ENCODE assay signal across 8 cellular contexts in the genomic region with DNA sequence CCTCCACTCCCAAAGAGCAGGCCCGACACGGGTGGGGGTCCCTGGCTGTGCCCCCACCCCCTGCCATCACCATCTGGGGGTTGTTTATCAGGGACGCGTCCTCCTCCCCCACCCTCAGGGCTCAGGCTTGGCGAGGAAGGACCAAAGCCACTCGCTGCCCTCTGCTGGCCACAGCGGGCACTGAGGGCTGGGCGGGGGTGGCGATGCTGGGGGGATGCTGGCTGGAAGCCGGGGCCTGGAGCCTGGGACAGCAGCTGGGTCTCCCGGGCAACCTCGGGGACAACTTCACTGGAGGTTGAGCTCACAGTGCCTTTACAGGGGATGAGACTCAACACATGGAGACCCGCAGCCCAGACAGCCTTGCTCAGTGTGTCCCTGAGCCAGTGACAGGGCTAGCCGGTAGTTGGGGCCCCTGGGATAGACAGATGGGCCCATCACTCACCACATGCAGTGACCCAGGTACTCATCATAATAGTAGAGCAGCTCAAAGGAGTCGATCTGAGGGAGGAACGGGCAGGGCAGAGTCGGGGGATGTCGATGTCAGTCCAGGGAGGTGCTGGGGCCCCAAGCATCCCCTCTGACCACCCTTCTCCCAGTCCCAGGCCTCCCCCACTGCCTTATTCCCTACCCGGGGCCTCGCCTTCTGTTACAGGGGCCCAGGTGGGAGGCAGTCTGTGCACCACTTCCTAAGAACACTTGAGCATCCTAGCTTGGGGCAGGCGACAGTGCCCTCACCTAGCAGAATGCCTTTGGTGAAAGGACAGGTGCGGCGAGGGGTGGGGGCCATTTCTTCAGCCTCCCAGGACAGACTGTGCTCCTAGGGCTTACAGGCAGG. TPM values are rescaled to one million over a fixed set of nuclear protein-coding genes. Genes with fewer than 3 reads are reported as not detected.
DNase-seq lines count a peak whose midpoint lies in the region; ATAC-seq and TF ChIP-seq lines count a peak whose summit lies in the region.

No MANE protein-coding gene starts in this region.

- H3K9me3 Mint-ChIP-seq in activated CD4-positive, alpha-beta T cell treated with anti-CD3 and anti-CD28 coated beads, Interleukin-2, amount 10 ng/mL, durations not matched to agents 7 days and 5 days = no peaks in the 10 kb centered on the region

- no peaks in the 10 kb centered on the region for H3K27me3 Mint-ChIP-seq in activated CD4-positive, alpha-beta T cell treated with anti-CD3 and anti-CD28 coated beads, Interleukin-2, amount 10 ng/mL, durations not matched to agents 7 days and 5 days

- TF ChIP-seq CTCF in colonic mucosa (IDR thresholded peaks at IDR 0.05) = peak; percentile 82
- TF ChIP-seq CTCF in right lobe of liver (IDR thresholded peaks at IDR 0.05) = peak; percentile 67 to 81 (median 76)

- DNase-seq in COR-L47 (lab: John Stamatoyannopoulos, UW) (peak; percentile 40), colonic mucosa (peak; percentile 67), right lobe of liver (peak; percentile 57 to 67 (median 67))
- peak; percentile 52 for DNase-seq in activated CD4-positive, alpha-beta T cell treated with anti-CD3 and anti-CD28 coated beads, Interleukin-2, amount 10 ng/mL, durations not matched to agents 7 days and 5 days
- DNase-seq in stimulated activated CD8-positive, alpha-beta memory T cell treated with anti-CD3 and anti-CD28 coated beads, Interleukin-15, amount 100 ng/mL, for 1 hour (ENCODE audit: low read depth) = peak; percentile 19

- H3K4me3 ChIP-seq in colonic mucosa (no peak overlapping the region), right lobe of liver (no peak overlapping the region)

- H3K9ac ChIP-seq in colonic mucosa (ENCODE audit: low read depth in 2 of 2, low read length in 2 of 2) = peak overlapping the region; percentile 14 to 19

- no peak overlapping the region for H3K27ac ChIP-seq in colonic mucosa
- no peak overlapping the region for H3K27ac ChIP-seq in right lobe of liver

- H3K4me3 Mint-ChIP-seq in activated CD4-positive, alpha-beta T cell treated with anti-CD3 and anti-CD28 coated beads, Interleukin-2, amount 10 ng/mL, durations not matched to agents 7 days and 5 days = no peak overlapping the region

- intact Hi-C loops in colonic mucosa (cut with DNase I) = no loop called here
- intact Hi-C loops in right lobe of liver (cut with DNase I) = no loop called here

- H3K27ac Mint-ChIP-seq in activated CD4-positive, alpha-beta T cell treated with anti-CD3 and anti-CD28 coated beads, Interleukin-2, amount 10 ng/mL, durations not matched to agents 7 days and 5 days = no peak overlapping the region

- no peak for TF ChIP-seq EP300 in Ishikawa (IDR thresholded peaks at IDR 0.05; ENCODE audit: borderline replicate concordance)

- no peak for TF ChIP-seq POLR2A in right lobe of liver (IDR thresholded peaks at IDR 0.05)

- H3K4me1 ChIP-seq in colonic mucosa (peaks cover 12% of the 10 kb centered on the region), right lobe of liver (peaks cover 0 to 7% (median 1%) of the 10 kb centered on the region in 4 donors)

- H3K36me3 Mint-ChIP-seq in activated CD4-positive, alpha-beta T cell treated with anti-CD3 and anti-CD28 coated beads, Interleukin-2, amount 10 ng/mL, durations not matched to agents 7 days and 5 days (ENCODE audit: low read depth) = peaks cover 2% of the 10 kb centered on the region

- H3K9me3 ChIP-seq in colonic mucosa (no peaks in the 10 kb centered on the region), right lobe of liver (no peaks in the 10 kb centered on the region)

- H3K4me1 Mint-ChIP-seq in activated CD4-positive, alpha-beta T cell treated with anti-CD3 and anti-CD28 coated beads, Interleukin-2, amount 10 ng/mL, durations not matched to agents 7 days and 5 days = peaks cover 32% of the 10 kb centered on the region

- CTCF ChIA-PET in activated CD4-positive, alpha-beta T cell treated with anti-CD3 and anti-CD28 coated beads, Interleukin-2, amount 10 ng/mL, durations not matched to agents 7 days and 5 days (lab: Charles Lee) = interaction anchor here (1.2 to 1.6 kb wide), 5 partner anchors 9 to 42 kb away, joined by 3 to 5 read pairs (median 5); no protein-coding TSS in a partner anchor

- peak; percentile 48 to 64 (median 60) for ATAC-seq in right lobe of liver
- ATAC-seq in HG03097 (IDR thresholded peaks at IDR 0.05; ENCODE audit: low FRiP score, unreplicated experiment) = no peak
- no peak for ATAC-seq in HG03159 (IDR thresholded peaks at IDR 0.05; ENCODE audit: unreplicated experiment)

- H3K36me3 ChIP-seq in colonic mucosa (no peaks in the 10 kb centered on the region), right lobe of liver (no peaks in the 10 kb centered on the region)

- POLR2A ChIA-PET in activated CD4-positive, alpha-beta T cell treated with anti-CD3 and anti-CD28 coated beads, Interleukin-2, amount 10 ng/mL, durations not matched to agents 7 days and 5 days (lab: Charles Lee) = no interaction called here

- TF ChIP-seq RAD21 in Ishikawa (IDR thresholded peaks at IDR 0.05; ENCODE audit: low read depth) = peak; percentile 62

- H3K27me3 ChIP-seq in colonic mucosa = no peaks in the 10 kb centered on the region
- H3K27me3 ChIP-seq in right lobe of liver = no peaks in the 10 kb centered on the region

- 25% methylated on average over 11 of the region's 23 CpGs for WGBS in right lobe of liver (ENCODE audit: insufficient coverage, low coverage, low lambda C conversion rate, missing lambda C conversion rate)

TF ChIP-seq in Ishikawa, 13 proteins besides CTCF, POLR2A, EP300 and RAD21:
- TF ChIP-seq TEAD4 (IDR thresholded peaks at IDR 0.05) = no peak
- no peak for TF ChIP-seq NFIC (IDR thresholded peaks at IDR 0.05)
- TF ChIP-seq FOXM1 (IDR thresholded peaks at IDR 0.05; ENCODE audit: borderline replicate concordance, low read depth) = no peak
- TF ChIP-seq TCF12 (IDR thresholded peaks at IDR 0.05; ENCODE audit: low read depth) = no peak
- TF ChIP-seq EGR1 (IDR thresholded peaks at IDR 0.05) = no peak
- TF ChIP-seq, protein P1, sequence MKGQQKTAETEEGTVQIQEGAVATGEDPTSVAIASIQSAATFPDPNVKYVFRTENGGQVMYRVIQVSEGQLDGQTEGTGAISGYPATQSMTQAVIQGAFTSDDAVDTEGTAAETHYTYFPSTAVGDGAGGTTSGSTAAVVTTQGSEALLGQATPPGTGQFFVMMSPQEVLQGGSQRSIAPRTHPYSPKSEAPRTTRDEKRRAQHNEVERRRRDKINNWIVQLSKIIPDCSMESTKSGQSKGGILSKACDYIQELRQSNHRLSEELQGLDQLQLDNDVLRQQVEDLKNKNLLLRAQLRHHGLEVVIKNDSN (IDR thresholded peaks at IDR 0.05) = no peak
- TF ChIP-seq, protein P2, sequence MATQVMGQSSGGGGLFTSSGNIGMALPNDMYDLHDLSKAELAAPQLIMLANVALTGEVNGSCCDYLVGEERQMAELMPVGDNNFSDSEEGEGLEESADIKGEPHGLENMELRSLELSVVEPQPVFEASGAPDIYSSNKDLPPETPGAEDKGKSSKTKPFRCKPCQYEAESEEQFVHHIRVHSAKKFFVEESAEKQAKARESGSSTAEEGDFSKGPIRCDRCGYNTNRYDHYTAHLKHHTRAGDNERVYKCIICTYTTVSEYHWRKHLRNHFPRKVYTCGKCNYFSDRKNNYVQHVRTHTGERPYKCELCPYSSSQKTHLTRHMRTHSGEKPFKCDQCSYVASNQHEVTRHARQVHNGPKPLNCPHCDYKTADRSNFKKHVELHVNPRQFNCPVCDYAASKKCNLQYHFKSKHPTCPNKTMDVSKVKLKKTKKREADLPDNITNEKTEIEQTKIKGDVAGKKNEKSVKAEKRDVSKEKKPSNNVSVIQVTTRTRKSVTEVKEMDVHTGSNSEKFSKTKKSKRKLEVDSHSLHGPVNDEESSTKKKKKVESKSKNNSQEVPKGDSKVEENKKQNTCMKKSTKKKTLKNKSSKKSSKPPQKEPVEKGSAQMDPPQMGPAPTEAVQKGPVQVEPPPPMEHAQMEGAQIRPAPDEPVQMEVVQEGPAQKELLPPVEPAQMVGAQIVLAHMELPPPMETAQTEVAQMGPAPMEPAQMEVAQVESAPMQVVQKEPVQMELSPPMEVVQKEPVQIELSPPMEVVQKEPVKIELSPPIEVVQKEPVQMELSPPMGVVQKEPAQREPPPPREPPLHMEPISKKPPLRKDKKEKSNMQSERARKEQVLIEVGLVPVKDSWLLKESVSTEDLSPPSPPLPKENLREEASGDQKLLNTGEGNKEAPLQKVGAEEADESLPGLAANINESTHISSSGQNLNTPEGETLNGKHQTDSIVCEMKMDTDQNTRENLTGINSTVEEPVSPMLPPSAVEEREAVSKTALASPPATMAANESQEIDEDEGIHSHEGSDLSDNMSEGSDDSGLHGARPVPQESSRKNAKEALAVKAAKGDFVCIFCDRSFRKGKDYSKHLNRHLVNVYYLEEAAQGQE (IDR thresholded peaks at IDR 0.05; ENCODE audit: low read depth) = no peak
- TF ChIP-seq TAF1 (IDR thresholded peaks at IDR 0.05; ENCODE audit: low read depth) = no peak
- no peak for TF ChIP-seq YY1 (IDR thresholded peaks at IDR 0.05; ENCODE audit: low read depth)
- TF ChIP-seq ZBTB7A (IDR thresholded peaks at IDR 0.05; ENCODE audit: low read depth) = no peak
- TF ChIP-seq CEBPB (IDR thresholded peaks at IDR 0.05) = no peak
- TF ChIP-seq CREB1 (IDR thresholded peaks at IDR 0.05; ENCODE audit: low read depth) = no peak
- TF ChIP-seq, protein P3, sequence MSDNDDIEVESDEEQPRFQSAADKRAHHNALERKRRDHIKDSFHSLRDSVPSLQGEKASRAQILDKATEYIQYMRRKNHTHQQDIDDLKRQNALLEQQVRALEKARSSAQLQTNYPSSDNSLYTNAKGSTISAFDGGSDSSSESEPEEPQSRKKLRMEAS (IDR thresholded peaks at IDR 0.05) = no peak

RNA-seq across cellular contexts. Expression of a gene that starts 5.9 kb away (rescaled TPM):
- 10 to 100 TPM; 11.2 to 13.5 TPM for total RNA-seq in activated CD4-positive, alpha-beta T cell treated with anti-CD3 and anti-CD28 coated beads, Interleukin-2, amount 10 ng/mL, durations not matched to agents 7 days and 5 days
- 100 to 1,000 TPM; 111 to 126 TPM for total RNA-seq in colonic mucosa
- 1 to 10 TPM; 3.3 to 9.8 (median 6.1) TPM for total RNA-seq in right lobe of liver

RNA-seq across cellular contexts. Expression of a gene that starts 18.5 kb away (rescaled TPM):
- total RNA-seq in activated CD4-positive, alpha-beta T cell treated with anti-CD3 and anti-CD28 coated beads, Interleukin-2, amount 10 ng/mL, durations not matched to agents 7 days and 5 days = 10 to 100 TPM; 57.6 to 61.9 TPM
- total RNA-seq in colonic mucosa (10 to 100 TPM; 18.9 to 55.8 TPM), right lobe of liver (10 to 100 TPM; 10.7 to 24.3 (median 15.2) TPM)

Comparison
In these comparisons a context has a peak if more than half of its experiments do, and no peak if none do; other contexts are left out.
1. ATAC-seq: peak in right lobe of liver (4 of 4); none in HG03097 (single experiment) and HG03159 (single experiment).
2. RNA of a gene that starts 5.9 kb away (total RNA-seq): 111 to 126 TPM in colonic mucosa; 11.2 to 13.5 TPM in activated CD4-positive, alpha-beta T cell treated with anti-CD3 and anti-CD28 coated beads, Interleukin-2, amount 10 ng/mL, durations not matched to agents 7 days and 5 days and 3.3 to 9.8 TPM in right lobe of liver; every median in the first group is over 4 times any median in the second.
3. Peak in every context shown above with its lines, with median percentiles within 50 percentile points of each other: DNase-seq.